ENCODE assay signal across 8 cellular contexts in genomic region chr19:58278156-58279041, GRCh38. TPM values are rescaled to one million over a fixed set of nuclear protein-coding genes. Genes with fewer than 3 reads are reported as not detected.
DNase-seq lines count a peak whose midpoint lies in the region; ATAC-seq and TF ChIP-seq lines count a peak whose summit lies in the region.

Gene ZNF8, plus strand, starts transcription at chr19:58278955. Its CDS starts 127 bp downstream, at chr19:58279082.

- peak within 1 kb of the TSS; percentile 98 for H3K27ac Mint-ChIP-seq in activated T-cell treated with anti-CD3 and anti-CD28 coated beads, Interleukin-2, amount 50 U/mL, for 24 hours

- peaks cover 24% of the 10 kb centered on the region for H3K4me1 ChIP-seq in PC-3 (ENCODE audit: insufficient read depth, low read length)

- peak within 1 kb of the TSS; percentile 89 for H3K9ac ChIP-seq in PC-3 (ENCODE audit: low read length)

- DNase-seq in DMS53 (lab: John Stamatoyannopoulos, UW), result peak; percentile 99
- DNase-seq in Jurkat, Clone E6-1 (ENCODE audit: low read depth, low spot score), result peak; percentile 97
- peak; percentile 100 for DNase-seq in PC-3
- peak; percentile 97 for DNase-seq in activated T-cell treated with anti-CD3 and anti-CD28 coated beads, Interleukin-2, amount 50 U/mL, for 24 hours
- peak; percentile 80 for DNase-seq in epithelial cell of proximal tubule (ENCODE audit: low read depth)
- peak; percentile 98 for DNase-seq in mucosa of gallbladder (ENCODE audit: low spot score)
- DNase-seq in stimulated activated CD8-positive, alpha-beta memory T cell treated with anti-CD3 and anti-CD28 coated beads, Interleukin-4, amount 100 ng/mL, for 24 hours (ENCODE audit: low read depth), result peak; percentile 98

- H3F3A ChIP-seq in PC-3 (ENCODE audit: low read length, unreplicated experiment), result peaks cover 14% of the 10 kb centered on the region

- H3K27ac ChIP-seq in PC-3 (ENCODE audit: low read length), result peak within 1 kb of the TSS; percentile 51

- peaks cover 4% of the 10 kb centered on the region; the same call in 1 of the 2 replicates for H3K9me3 ChIP-seq in PC-3 (ENCODE audit: low read length)

- no TSS peak for BruUV-seq in PC-3 (replicated peaks; lab: Mats Ljungman, UMichigan)

- peak within 1 kb of the TSS; percentile 94 for H2AFZ ChIP-seq in PC-3 (ENCODE audit: low read length)

- no peak for TF ChIP-seq CTCF in PC-3 (conservative IDR thresholded peaks at IDR 0.05; ENCODE audit: low read depth, low read length)
- TF ChIP-seq CTCF in epithelial cell of proximal tubule (conservative IDR thresholded peaks at IDR 0.05; ENCODE audit: low read depth, low read length), result no peak

- peaks cover 63% of the 10 kb centered on the region for H3K79me2 ChIP-seq in PC-3 (ENCODE audit: low read length)

- no peaks in the 10 kb centered on the region for H4K20me1 ChIP-seq in PC-3 (ENCODE audit: low read length)

- POLR2A ChIA-PET in PC-3 (lab: Charles Lee; ENCODE audit: unreplicated experiment), result interaction anchor here (1.0 kb wide), 1 partner anchor 130 kb away, joined by 3 read pairs; the partner anchor contains the start of gene ZNF584

- no peaks in the 10 kb centered on the region for H3K9me2 ChIP-seq in PC-3 (replicated peaks; ENCODE audit: low read length)

- H3K4me2 ChIP-seq in PC-3 (ENCODE audit: low read length), result peak within 1 kb of the TSS; percentile 95

- peaks cover 41% of the 10 kb centered on the region for H3K9me3 Mint-ChIP-seq in activated T-cell treated with anti-CD3 and anti-CD28 coated beads, Interleukin-2, amount 50 U/mL, for 24 hours

- H3K4me1 Mint-ChIP-seq in activated T-cell treated with anti-CD3 and anti-CD28 coated beads, Interleukin-2, amount 50 U/mL, for 24 hours (ENCODE audit: low read depth), result peaks cover 47% of the 10 kb centered on the region

- H3K27me3 ChIP-seq in PC-3 (ENCODE audit: low read length), result no peaks in the 10 kb centered on the region

- H3K36me3 ChIP-seq in PC-3 (ENCODE audit: low read depth, low read length), result peaks cover 41% of the 10 kb centered on the region

- H3K36me3 Mint-ChIP-seq in activated T-cell treated with anti-CD3 and anti-CD28 coated beads, Interleukin-2, amount 50 U/mL, for 24 hours (ENCODE audit: low read depth), result peaks cover 92% of the 10 kb centered on the region

- H3K4me3 ChIP-seq in Jurkat, Clone E6-1 (ENCODE audit: low read length), result peak within 1 kb of the TSS; percentile 71
- H3K4me3 ChIP-seq in PC-3 (ENCODE audit: low read length), result peak within 1 kb of the TSS; percentile 86
- H3K4me3 ChIP-seq in epithelial cell of proximal tubule (ENCODE audit: low read depth, low read length), result peak within 1 kb of the TSS; percentile 77

- intact Hi-C loops in PC-3 (cut with micrococcal nuclease), result loop anchor here (2.0 kb wide), 1 partner anchor 26 kb away; the partner anchor contains the start of gene ERVK3-1

- peak within 1 kb of the TSS; percentile 95 for H3K4me3 Mint-ChIP-seq in activated T-cell treated with anti-CD3 and anti-CD28 coated beads, Interleukin-2, amount 50 U/mL, for 24 hours

- no peaks in the 10 kb centered on the region for H3K27me3 Mint-ChIP-seq in activated T-cell treated with anti-CD3 and anti-CD28 coated beads, Interleukin-2, amount 50 U/mL, for 24 hours

- ATAC-seq in GM21717 (IDR thresholded peaks at IDR 0.05; ENCODE audit: unreplicated experiment), result peak; percentile 89
- ATAC-seq in PC-3, result peak; percentile 90

- CTCF ChIA-PET in PC-3 (lab: Charles Lee), result interaction anchor here (1.0 kb wide), 1 partner anchor 84 kb away, joined by 3 read pairs; the partner anchor contains the start of gene ZNF497

RNA-seq across cellular contexts. Expression of gene ZNF8, which starts in this region (rescaled TPM):
- 0.12 TPM for polyA plus RNA-seq in Jurkat, Clone E6-1 (2012; ENCODE audit: insufficient read depth, insufficient read length)
- total RNA-seq in PC-3 (2014; rRNA removed) (7.3 and 7.9 TPM in 2 replicates), epithelial cell of proximal tubule (4.2 and 4.5 TPM in 2 replicates), mucosa of gallbladder (6.1 TPM)

Comparison
In these comparisons a context has a peak if more than half of its experiments do, and no peak if none do; other contexts are left out.
1. Peak in every context shown above with its lines: DNase-seq, ATAC-seq, H3K4me3 ChIP-seq and H3K27ac ChIP-seq.